ENCODE assay signal across 1 cellular context in the genomic region with DNA sequence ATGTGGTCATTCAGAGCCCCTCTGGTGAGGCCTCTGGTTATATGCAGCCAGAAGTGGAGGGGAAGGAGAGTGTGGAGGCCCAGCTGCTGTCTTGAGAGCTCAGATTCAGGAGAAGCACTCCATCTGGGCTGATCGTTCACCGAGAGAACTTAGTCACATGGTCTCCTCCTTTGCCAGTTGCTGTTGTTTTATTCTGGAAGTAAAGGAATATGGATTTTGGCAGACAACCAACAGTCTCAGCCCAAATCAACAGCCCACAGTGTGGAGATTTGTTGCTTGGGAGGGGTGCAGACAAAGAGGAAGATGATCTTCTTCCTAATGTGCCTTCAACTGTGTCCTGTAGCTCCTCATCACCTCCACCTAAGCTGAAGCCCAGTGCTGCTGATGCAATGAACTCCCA.
TF ChIP-seq lines count a peak whose summit lies in the region.

No MANE protein-coding gene starts in this region.

TF ChIP-seq in liver, 16 proteins besides CTCF, POLR2A, EP300 and RAD21:
- TF ChIP-seq, protein P1, sequence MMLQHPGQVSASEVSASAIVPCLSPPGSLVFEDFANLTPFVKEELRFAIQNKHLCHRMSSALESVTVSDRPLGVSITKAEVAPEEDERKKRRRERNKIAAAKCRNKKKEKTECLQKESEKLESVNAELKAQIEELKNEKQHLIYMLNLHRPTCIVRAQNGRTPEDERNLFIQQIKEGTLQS (IDR thresholded peaks at IDR 0.05): peak; percentile 29
- TF ChIP-seq REST (IDR thresholded peaks at IDR 0.05) (no peak), NR2F2 (IDR thresholded peaks at IDR 0.05) (no peak)
